In the genomic region with DNA sequence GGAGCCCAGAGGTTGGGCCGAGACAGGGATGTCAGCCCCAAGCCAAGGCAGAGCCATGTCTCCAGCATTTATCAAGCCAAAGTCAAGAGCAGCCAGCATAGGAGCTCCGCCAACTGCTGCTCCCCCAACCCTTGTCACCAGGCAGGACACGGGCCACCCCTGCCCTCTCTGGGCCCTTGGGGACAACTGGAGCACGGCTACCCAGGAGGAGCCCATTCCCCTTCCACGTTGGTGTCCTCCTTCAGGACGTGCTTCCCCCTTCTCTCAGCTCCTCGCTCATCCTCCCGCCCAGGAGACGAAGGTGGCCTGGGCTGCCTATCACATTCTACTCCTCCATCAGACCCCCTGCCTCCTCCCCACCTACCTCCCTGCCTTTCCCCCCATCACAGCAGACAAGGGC, we compare ENCODE assay signal across 9 cellular contexts. TPM values are rescaled to one million over a fixed set of nuclear protein-coding genes. Genes with fewer than 3 reads are reported as not detected.
"Had no signal": no experiment of that assay in that cellular context is flagged by ENCODE, and none has a peak within 500 bp of the region (broad histone marks: within the 10 kb centered on the region; RNA-seq: fewer than 3 reads in every experiment).

No MANE protein-coding gene starts in this region.

- H3K36me3 Mint-ChIP-seq: naive B cell had no signal

- H3K4me3 Mint-ChIP-seq: naive B cell, nephron progenitor cell had no signal

- H3K36me3 ChIP-seq: neutrophil, ovary, upper lobe of right lung had no signal

- H3K9me3 Mint-ChIP-seq: naive B cell, nephron progenitor cell had no signal

- H3K9me3 ChIP-seq: heart left ventricle, neutrophil, ovary, stomach, upper lobe of right lung had no signal

- H3K27ac Mint-ChIP-seq: nephron progenitor cell, progenitor cell of endocrine pancreas had no signal

- H3K27me3 ChIP-seq: heart left ventricle, ovary, stomach, upper lobe of right lung had no signal

- H3K4me3 ChIP-seq: heart left ventricle, ovary, stomach, upper lobe of right lung had no signal

- H3K27ac ChIP-seq: heart left ventricle, neutrophil, ovary, upper lobe of right lung had no signal

RNA-seq across cellular contexts. Expression of a gene that starts 47.0 kb away (rescaled TPM):
- total RNA-seq: kidney epithelial cell, ovary, progenitor cell of endocrine pancreas, stomach, upper lobe of right lung had no signal
